ENCODE assay signal across 8 cellular contexts in the genomic region with DNA sequence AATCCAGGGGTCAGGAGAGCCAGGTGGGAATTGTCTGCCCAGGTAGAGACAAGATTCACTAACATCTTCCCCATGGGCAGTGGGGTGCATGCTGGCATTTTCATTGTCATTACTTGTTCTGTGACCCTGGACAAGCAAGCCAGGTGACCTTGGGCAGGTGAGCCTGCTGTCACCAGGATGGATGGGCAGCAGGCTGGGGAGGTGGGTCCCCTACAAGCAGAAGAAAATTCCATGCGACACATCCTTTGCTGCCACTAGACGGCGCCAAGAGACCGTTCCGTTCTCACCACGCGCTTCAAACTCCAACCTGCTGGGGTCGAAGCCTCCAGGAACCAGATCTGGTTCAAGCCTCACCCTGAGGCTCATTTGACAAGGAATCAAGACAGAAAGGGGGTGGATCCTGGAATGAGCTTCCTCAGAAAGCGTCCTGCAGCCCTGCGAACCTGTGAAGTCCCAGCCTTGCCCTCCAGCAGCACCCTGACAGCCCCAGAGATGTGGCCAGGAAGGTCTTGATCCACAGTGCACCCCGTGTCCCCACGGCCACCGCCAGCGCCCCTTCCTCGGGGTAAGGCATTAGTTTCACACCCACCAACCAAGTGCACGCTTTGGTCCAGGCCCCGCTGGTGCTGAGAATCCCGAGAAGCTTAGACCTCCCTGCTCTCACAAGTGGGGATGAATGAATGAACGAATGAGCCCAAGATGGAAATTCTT. TPM values are rescaled to one million over a fixed set of nuclear protein-coding genes. Genes with fewer than 3 reads are reported as not detected.
A peak's percentile ranks its signal among the peaks of the same experiment; 100 is the strongest.
DNase-seq lines count a peak whose midpoint lies in the region; ATAC-seq and TF ChIP-seq lines count a peak whose summit lies in the region.

No MANE protein-coding gene starts in this region.

- TF ChIP-seq POLR2A in testis (IDR thresholded peaks at IDR 0.05) = no peak

- intact Hi-C loops in testis (cut with DNase I; ENCODE audit: low total_unique reads) = loop anchor here (10.0 kb wide), 1 partner anchor 196 kb away; a partner anchor contains a TSS

- no peak overlapping the region for H3K4me3 ChIP-seq in SJCRH30
- H3K4me3 ChIP-seq in foreskin fibroblast (ENCODE audit: low read depth in 1 of 2, low read length in 2 of 2) = no peak overlapping the region
- no peak overlapping the region for H3K4me3 ChIP-seq in testis

- H3K9me3 ChIP-seq in SJCRH30 (replicated peaks) (no peaks in the 10 kb centered on the region), testis (no peaks in the 10 kb centered on the region)

- 51 to 58% methylated on average over 11 to 19 of the region's 19 CpGs for WGBS in testis, 2 donors

- peaks cover 11% of the 10 kb centered on the region for H3K4me1 ChIP-seq in SJCRH30
- peaks cover 22% of the 10 kb centered on the region for H3K4me1 ChIP-seq in testis

- DNase-seq in EH (ENCODE audit: low read depth) (peak; percentile 83), NAMALWA (ENCODE audit: low spot score) (peak; percentile 87), SJCRH30 (peak; percentile 77 to 88), foreskin fibroblast (peak; percentile 70 to 92), nucleus accumbens (lab: John Stamatoyannopoulos, UW) (peak in 44 of 56 donors; percentile 10 to 85 (median 46)), testis (peak; percentile 80)
- DNase-seq in activated effector memory CD4-positive, alpha-beta T cell treated with Interleukin-2 at 50 U/mL for 16 hours = peak; percentile 62

- H3K36me3 ChIP-seq in SJCRH30 = no peaks in the 10 kb centered on the region
- H3K36me3 ChIP-seq in testis (ENCODE audit: low read depth, missing control alignments) = no peaks in the 10 kb centered on the region

- H3K27ac ChIP-seq in SJCRH30 = no peak overlapping the region
- H3K27ac ChIP-seq in testis = no peak overlapping the region

- ATAC-seq in GM18867 (IDR thresholded peaks at IDR 0.05; ENCODE audit: unreplicated experiment) = no peak

- TF ChIP-seq CTCF in foreskin fibroblast (IDR thresholded peaks at IDR 0.05; ENCODE audit: low read depth, low read length) = peak; percentile 89
- peak; percentile 55 to 79 (median 73) for TF ChIP-seq CTCF in testis (IDR thresholded peaks at IDR 0.05)

- H3K27me3 ChIP-seq in SJCRH30 (no peaks in the 10 kb centered on the region; the same call in 1 of the 2 replicates), testis (no peaks in the 10 kb centered on the region)

RNA-seq across cellular contexts. Expression of a gene that starts 3.2 kb away (rescaled TPM):
- total RNA-seq in SJCRH30 (2014; rRNA removed; shearing (Covaris generic)) = 279 and 298 TPM in 2 replicates
- 100 to 1,000 TPM; 538 to 691 TPM for total RNA-seq in testis
- polyA plus RNA-seq in testis (ENCODE audit: insufficient read depth, low read depth, low replicate concordance) = 313 TPM
